In genomic region chr1:100921110-100921706, GRCh38 we compare ENCODE assay signal across 8 cellular contexts. TPM values are rescaled to one million over a fixed set of nuclear protein-coding genes. Genes with fewer than 3 reads are reported as not detected.
DNase-seq lines count a peak whose midpoint lies in the region; ATAC-seq and TF ChIP-seq lines count a peak whose summit lies in the region.

No MANE protein-coding gene starts in this region.

- in situ Hi-C loops in astrocyte of the spinal cord (cut with HindIII; ENCODE audit: low sequenced_read_pairs): no loop called here

- H3K36me3 ChIP-seq in kidney epithelial cell (ENCODE audit: control insufficient read depth, insufficient read depth, low read length): no peaks in the 10 kb centered on the region

- no peaks in the 10 kb centered on the region for H3K27me3 ChIP-seq in kidney epithelial cell (ENCODE audit: control insufficient read depth, insufficient read depth, low read length)

- TF ChIP-seq CTCF in AG09319 (IDR thresholded peaks at IDR 0.05; ENCODE audit: low read depth, low read length): peak; percentile 46
- TF ChIP-seq CTCF in GM12865 (IDR thresholded peaks at IDR 0.05; ENCODE audit: insufficient read depth, low read depth, low read length, missing control alignments): peak; percentile 38
- peak; percentile 42 for TF ChIP-seq CTCF in astrocyte of the spinal cord (IDR thresholded peaks at IDR 0.05; ENCODE audit: low read depth, low read length)
- peak; percentile 38 for TF ChIP-seq CTCF in kidney epithelial cell (IDR thresholded peaks at IDR 0.05; ENCODE audit: insufficient read depth, low read length, poor library complexity, severe bottlenecking)

- ATAC-seq in GM19452 (IDR thresholded peaks at IDR 0.05; ENCODE audit: unreplicated experiment): no peak
- no peak for ATAC-seq in HG03039 (IDR thresholded peaks at IDR 0.05; ENCODE audit: unreplicated experiment)

- peak; percentile 30 for DNase-seq in AG09319 (ENCODE audit: extremely low read depth, low read depth)
- DNase-seq in GM12865 (ENCODE audit: low read depth): peak; percentile 68
- DNase-seq in NCI-H2029 treated with DMSO at 0.1 percent for 48 hours (lab: John Stamatoyannopoulos, UW): peak; percentile 62
- peak; percentile 71 for DNase-seq in astrocyte of the spinal cord (ENCODE audit: low read depth, low spot score)
- DNase-seq in kidney epithelial cell (ENCODE audit: low read depth): no peak
- no peak for DNase-seq in 8988T

- H3K4me3 ChIP-seq in GM12865 (ENCODE audit: low read depth, low read length): no peak overlapping the region
- H3K4me3 ChIP-seq in astrocyte of the spinal cord (ENCODE audit: low read depth, low read length): no peak overlapping the region
- H3K4me3 ChIP-seq in kidney epithelial cell (ENCODE audit: low read depth, low read length): no peak overlapping the region

RNA-seq across cellular contexts. Expression of gene SLC30A7, which starts 25.3 kb away (rescaled TPM):
- 36.4 and 40.1 TPM in 2 replicates for total RNA-seq in kidney epithelial cell

RNA-seq across cellular contexts. Expression of gene EXTL2, which starts 26.6 kb away (rescaled TPM):
- 10.2 and 10.7 TPM in 2 replicates for total RNA-seq in kidney epithelial cell

Comparison
In these comparisons a context has a peak if more than half of its experiments do, and no peak if none do; other contexts are left out.
1. DNase-seq: peak in AG09319 (single experiment), GM12865 (single experiment), NCI-H2029 treated with DMSO at 0.1 percent for 48 hours (single experiment) and astrocyte of the spinal cord (single experiment); none in kidney epithelial cell (single experiment) and 8988T (single experiment).
2. Peak in every context shown above with its lines, with median percentiles within 50 percentile points of each other: CTCF ChIP-seq.